In genomic region chr7:44121761-44122420, GRCh38 we compare ENCODE assay signal across 10 cellular contexts. TPM values are rescaled to one million over a fixed set of nuclear protein-coding genes. Genes with fewer than 3 reads are reported as not detected.
DNase-seq lines count a peak whose midpoint lies in the region; ATAC-seq and TF ChIP-seq lines count a peak whose summit lies in the region.
"Had no signal": no experiment of that assay in that cellular context is flagged by ENCODE, and none has a peak within 500 bp of the region (broad histone marks: within the 10 kb centered on the region; RNA-seq: fewer than 3 reads in every experiment).

No MANE protein-coding gene starts in this region.

- H3K4me3 Mint-ChIP-seq in stimulated activated naive CD8-positive, alpha-beta T cell treated with anti-CD3 and anti-CD28 coated beads, Interleukin-15, Interleukin-2, amounts not matched to agents 100 ng/mL and 50 ng/mL, for 24 hours: peak overlapping the region; percentile 90
- H3K4me3 Mint-ChIP-seq in activated B cell treated with CpG ODN at 0.5 μM for 24 hours: peak overlapping the region; percentile 88

- H3K27ac Mint-ChIP-seq in stimulated activated naive CD8-positive, alpha-beta T cell treated with anti-CD3 and anti-CD28 coated beads, Interleukin-15, Interleukin-2, amounts not matched to agents 100 ng/mL and 50 ng/mL, for 24 hours: peak overlapping the region; percentile 77
- H3K27ac Mint-ChIP-seq in activated B cell treated with CpG ODN at 0.5 μM for 24 hours: no peak overlapping the region

- no peak overlapping the region for H3K23ac ChIP-seq in mesendoderm (ENCODE audit: low read length)

- DNase-seq in stimulated activated naive CD8-positive, alpha-beta T cell treated with anti-CD3 and anti-CD28 coated beads, Interleukin-15, Interleukin-2, amounts not matched to agents 100 U/mL and 50 U/mL, for 24 hours: no peak
- DNase-seq in activated B cell treated with CpG ODN at 0.5 μM for 24 hours (no peak), mesendoderm (no peak), HuH-7 (ENCODE audit: low spot score) (no peak), C1 segment of cervical spinal cord (lab: John Stamatoyannopoulos, UW) (no peak)
- no peak for DNase-seq in activated CD4-positive, alpha-beta T cell treated with anti-CD3 and anti-CD28 coated beads, Interleukin-2, amount 50 U/mL, for 48 hours
- DNase-seq: DMS 273 treated with DMSO at 0.1 percent for 48 hours, NCI-H1105 treated with DMSO at 0.1 percent for 48 hours had no signal

- H3K36me3 ChIP-seq in mesendoderm (ENCODE audit: control insufficient read depth, insufficient read depth, low read length): peaks cover 2% of the 10 kb centered on the region

- no peak overlapping the region for H2BK15ac ChIP-seq in mesendoderm (replicated peaks; ENCODE audit: low read depth)

- no peak overlapping the region for H4K8ac ChIP-seq in mesendoderm (ENCODE audit: low read depth, low read length)

- H2AK5ac ChIP-seq in mesendoderm (ENCODE audit: low read length): no peak overlapping the region

- POLR2A ChIA-PET in activated B cell treated with CpG ODN at 0.5 μM for 24 hours (lab: Charles Lee): interaction anchor here (0.6 to 2.4 kb wide), 3 partner anchors 15 to 25 kb away, joined by 3 to 20 read pairs (median 7); no protein-coding TSS in a partner anchor

- H3K27me3 ChIP-seq in mesendoderm (ENCODE audit: insufficient read depth, low read length, poor library complexity): no peaks in the 10 kb centered on the region

- H3K36me3 Mint-ChIP-seq in stimulated activated naive CD8-positive, alpha-beta T cell treated with anti-CD3 and anti-CD28 coated beads, Interleukin-15, Interleukin-2, amounts not matched to agents 100 ng/mL and 50 ng/mL, for 24 hours (ENCODE audit: low read depth): peaks cover 47% of the 10 kb centered on the region
- peaks cover 44% of the 10 kb centered on the region for H3K36me3 Mint-ChIP-seq in activated B cell treated with CpG ODN at 0.5 μM for 24 hours (ENCODE audit: low read depth)

- H3K27me3 Mint-ChIP-seq in stimulated activated naive CD8-positive, alpha-beta T cell treated with anti-CD3 and anti-CD28 coated beads, Interleukin-15, Interleukin-2, amounts not matched to agents 100 ng/mL and 50 ng/mL, for 24 hours: no peaks in the 10 kb centered on the region
- no peaks in the 10 kb centered on the region for H3K27me3 Mint-ChIP-seq in activated B cell treated with CpG ODN at 0.5 μM for 24 hours

- H3K4me1 ChIP-seq in mesendoderm (ENCODE audit: control insufficient read depth, low read depth, low read length): no peaks in the 10 kb centered on the region

- no peak for ATAC-seq in stimulated activated naive CD8-positive, alpha-beta T cell treated with anti-CD3 and anti-CD28 coated beads, Interleukin-15, Interleukin-2, amounts not matched to agents 100 U/mL and 50 U/mL, for 24 hours
- ATAC-seq in activated B cell treated with CpG ODN at 0.5 μM for 24 hours (ENCODE audit: low read depth): no peak
- ATAC-seq in HG02938 (IDR thresholded peaks at IDR 0.05; ENCODE audit: unreplicated experiment): no peak

- no peak overlapping the region for H3K27ac ChIP-seq in mesendoderm (ENCODE audit: low read depth, low read length)

- peak overlapping the region; percentile 6 for H3K9ac ChIP-seq in mesendoderm (ENCODE audit: low read length)

- H3K18ac ChIP-seq in mesendoderm (ENCODE audit: low read length): no peak overlapping the region

- H3K79me2 ChIP-seq in mesendoderm (ENCODE audit: control insufficient read depth, insufficient read depth, low read length): peaks cover 20% of the 10 kb centered on the region

- H2BK5ac ChIP-seq in mesendoderm (ENCODE audit: low read length): no peak overlapping the region

- peaks cover 24% of the 10 kb centered on the region for H3K79me1 ChIP-seq in mesendoderm (ENCODE audit: low read length)

- no peak overlapping the region for H3K56ac ChIP-seq in mesendoderm (ENCODE audit: low read length)

- intact Hi-C loops in activated B cell treated with CpG ODN at 0.5 μM for 24 hours (cut with micrococcal nuclease): loop anchor here (2.0 to 5.0 kb wide), 5 partner anchors 17 to 990 kb away; partner anchors contain the start of genes AEBP1, DBNL, H2AZ2 and TBRG4

- no peak overlapping the region for H4K5ac ChIP-seq in mesendoderm (ENCODE audit: low read length)

- no peak overlapping the region for H2BK120ac ChIP-seq in mesendoderm (ENCODE audit: low read depth, low read length)

- H3K4me1 Mint-ChIP-seq in stimulated activated naive CD8-positive, alpha-beta T cell treated with anti-CD3 and anti-CD28 coated beads, Interleukin-15, Interleukin-2, amounts not matched to agents 100 ng/mL and 50 ng/mL, for 24 hours (ENCODE audit: low read depth): peaks cover 44% of the 10 kb centered on the region
- peaks cover 25% of the 10 kb centered on the region for H3K4me1 Mint-ChIP-seq in activated B cell treated with CpG ODN at 0.5 μM for 24 hours

- H3K4me2 ChIP-seq in mesendoderm (ENCODE audit: low read length): no peak overlapping the region

- no peak for TF ChIP-seq CTCF in activated B cell treated with CpG ODN at 0.5 μM for 24 hours (IDR thresholded peaks at IDR 0.05)

- no peaks in the 10 kb centered on the region for H3K9me3 Mint-ChIP-seq in stimulated activated naive CD8-positive, alpha-beta T cell treated with anti-CD3 and anti-CD28 coated beads, Interleukin-15, Interleukin-2, amounts not matched to agents 100 ng/mL and 50 ng/mL, for 24 hours
- no peaks in the 10 kb centered on the region for H3K9me3 Mint-ChIP-seq in activated B cell treated with CpG ODN at 0.5 μM for 24 hours

- WGBS in mesendoderm (ENCODE audit: extremely low coverage, insufficient coverage, low lambda C conversion rate): no CpG with 5 or more reads among the region's 12 CpGs

- H3K4ac ChIP-seq in mesendoderm (ENCODE audit: low read depth, low read length): no peak overlapping the region

- CTCF ChIA-PET in activated B cell treated with CpG ODN at 0.5 μM for 24 hours (lab: Charles Lee): interaction anchor here (1.6 kb wide), 1 partner anchor 41 kb away, joined by 5 read pairs; no protein-coding TSS in a partner anchor

- H3K4me3 ChIP-seq in mesendoderm (ENCODE audit: low read length): no peak overlapping the region

RNA-seq across cellular contexts. Expression of gene POLD2, which starts 1.5 kb away (rescaled TPM):
- 146 and 147 TPM in 2 replicates for total RNA-seq in activated B cell treated with CpG ODN at 0.5 μM for 24 hours
- polyA plus RNA-seq in mesendoderm (2013, experiment 1 of 2): 123 TPM
- polyA plus RNA-seq in mesendoderm (2013, experiment 2 of 2): 124 TPM

RNA-seq across cellular contexts. Expression of gene AEBP1, which starts 17.7 kb away (rescaled TPM):
- 17.4 and 21.7 TPM in 2 replicates for total RNA-seq in activated B cell treated with CpG ODN at 0.5 μM for 24 hours
- 19.7 TPM for polyA plus RNA-seq in mesendoderm (2013, experiment 1 of 2)
- 20.4 TPM for polyA plus RNA-seq in mesendoderm (2013, experiment 2 of 2)

RNA-seq across cellular contexts. Expression of gene MYL7, which starts 19.2 kb away (rescaled TPM):
- not detected in 2 replicates for total RNA-seq in activated B cell treated with CpG ODN at 0.5 μM for 24 hours
- polyA plus RNA-seq in mesendoderm (2013, experiment 1 of 2): 75.9 TPM
- polyA plus RNA-seq in mesendoderm (2013, experiment 2 of 2): 75.4 TPM

RNA-seq across cellular contexts. Expression of gene POLM, which starts 39.6 kb away (rescaled TPM):
- 53.0 and 69.7 TPM in 2 replicates for total RNA-seq in activated B cell treated with CpG ODN at 0.5 μM for 24 hours
- polyA plus RNA-seq in mesendoderm (2013, experiment 1 of 2): 5.5 TPM
- polyA plus RNA-seq in mesendoderm (2013, experiment 2 of 2): 5.6 TPM

RNA-seq across cellular contexts. Expression of gene PGAM2, which starts 56.5 kb away (rescaled TPM):
- 1.1 and 1.2 TPM in 2 replicates for total RNA-seq in activated B cell treated with CpG ODN at 0.5 μM for 24 hours
- 1.1 TPM for polyA plus RNA-seq in mesendoderm (2013, experiment 1 of 2)
- polyA plus RNA-seq in mesendoderm (2013, experiment 2 of 2): 0.95 TPM
